Comparison of ENCODE assay signal across 9 cellular contexts in the genomic region with DNA sequence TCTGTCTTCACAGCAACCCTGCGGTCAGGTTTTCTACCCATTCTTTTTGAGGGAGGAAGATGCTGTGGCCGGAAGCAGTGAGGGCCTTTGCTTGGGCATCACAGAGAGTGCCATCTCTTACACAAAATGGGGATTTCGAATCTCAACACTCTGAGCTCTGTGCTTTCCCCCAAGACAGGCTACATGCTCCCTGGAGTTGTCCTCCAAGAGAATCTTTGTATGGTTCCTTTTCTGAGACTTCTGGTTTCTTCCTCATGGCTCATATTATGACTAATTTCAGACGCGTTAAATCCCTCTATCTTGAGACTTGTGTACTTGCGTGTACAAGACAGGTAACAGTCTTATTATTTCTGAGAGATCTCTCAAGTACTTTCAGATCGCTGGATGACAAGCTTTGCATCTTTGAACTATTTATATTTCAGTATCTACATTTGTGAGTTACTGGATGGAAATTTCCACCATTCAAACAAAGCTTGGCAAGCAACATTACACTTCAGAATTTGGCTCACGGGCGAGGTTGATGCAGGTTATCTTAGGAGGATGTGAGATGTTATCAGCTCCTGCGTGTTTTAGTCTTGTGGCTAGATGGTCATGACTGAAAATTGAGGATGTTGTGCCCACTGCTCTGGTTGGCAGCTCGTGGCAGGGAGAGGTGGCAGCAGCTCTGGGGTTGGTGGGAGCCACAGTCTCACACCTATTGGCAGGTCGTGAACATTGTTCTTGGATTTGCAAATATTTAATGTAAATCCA. TPM values are rescaled to one million over a fixed set of nuclear protein-coding genes. Genes with fewer than 3 reads are reported as not detected.
DNase-seq lines count a peak whose midpoint lies in the region; ATAC-seq lines count a peak whose summit lies in the region.
"Had no signal": no experiment of that assay in that cellular context is flagged by ENCODE, and none has a peak within 500 bp of the region (broad histone marks: within the 10 kb centered on the region; RNA-seq: fewer than 3 reads in every experiment).

No MANE protein-coding gene starts in this region.

- peaks cover 59% of the 10 kb centered on the region for H3K4me1 Mint-ChIP-seq in activated CD8-positive, alpha-beta memory T cell treated with anti-CD3 and anti-CD28 coated beads, Interleukin-2, amount 10 ng/mL, durations not matched to agents 7 days and 5 days

- H3K36me3 Mint-ChIP-seq in activated CD8-positive, alpha-beta memory T cell treated with anti-CD3 and anti-CD28 coated beads, Interleukin-2, amount 10 ng/mL, durations not matched to agents 7 days and 5 days = no peaks in the 10 kb centered on the region

- peak overlapping the region; percentile 47 for H3K4me3 Mint-ChIP-seq in activated CD8-positive, alpha-beta memory T cell treated with anti-CD3 and anti-CD28 coated beads, Interleukin-2, amount 10 ng/mL, durations not matched to agents 7 days and 5 days

- H3K9me3 Mint-ChIP-seq in activated CD8-positive, alpha-beta memory T cell treated with anti-CD3 and anti-CD28 coated beads, Interleukin-2, amount 10 ng/mL, durations not matched to agents 7 days and 5 days (ENCODE audit: low read depth) = no peaks in the 10 kb centered on the region

- DNase-seq in stimulated activated CD4-positive, alpha-beta T cell treated with anti-CD3 and anti-CD28 coated beads, Interleukin-1b, Interleukin-23, amount 100 ng/mL, for 48 hours = peak; percentile 51
- no peak for DNase-seq in stimulated activated CD4-positive, alpha-beta T cell treated with anti-CD3 and anti-CD28 coated beads, Interleukin-12 subunit alpha, Interleukin-12 subunit beta, amount 100 ng/mL, for 4 hours
- DNase-seq in activated CD8-positive, alpha-beta memory T cell treated with anti-CD3 and anti-CD28 coated beads, Interleukin-2, amount 10 ng/mL, durations not matched to agents 7 days and 5 days = peak; percentile 74
- DNase-seq in effector CD8-positive, alpha-beta T cell (lab: John Stamatoyannopoulos, UW) = peak; percentile 10
- DNase-seq in NCI-H1694 (lab: John Stamatoyannopoulos, UW) (no peak), HK-2 (ENCODE audit: unreplicated experiment) (no peak), Ammon's horn (ENCODE audit: low spot score) (no peak)
- DNase-seq: NCI-H1436 treated with DMSO at 0.1 percent for 48 hours had no signal

- no peaks in the 10 kb centered on the region for H3K27me3 Mint-ChIP-seq in activated CD8-positive, alpha-beta memory T cell treated with anti-CD3 and anti-CD28 coated beads, Interleukin-2, amount 10 ng/mL, durations not matched to agents 7 days and 5 days

- H3K27ac Mint-ChIP-seq in activated CD8-positive, alpha-beta memory T cell treated with anti-CD3 and anti-CD28 coated beads, Interleukin-2, amount 10 ng/mL, durations not matched to agents 7 days and 5 days = peak overlapping the region; percentile 86

- peak; percentile 22 for ATAC-seq in activated CD8-positive, alpha-beta memory T cell treated with anti-CD3 and anti-CD28 coated beads, Interleukin-2, amount 10 ng/mL, durations not matched to agents 7 days and 5 days
- no peak for ATAC-seq in GM21717 (IDR thresholded peaks at IDR 0.05; ENCODE audit: unreplicated experiment)

- CTCF ChIA-PET in activated CD8-positive, alpha-beta memory T cell treated with anti-CD3 and anti-CD28 coated beads, Interleukin-2, amount 10 ng/mL, durations not matched to agents 7 days and 5 days (lab: Charles Lee) = interaction anchor here (0.9 to 4.4 kb wide), 18 partner anchors 8 to 211 kb away, joined by 3 to 64 read pairs (median 6); a partner anchor contains a TSS

RNA-seq across cellular contexts. Expression of a gene that starts 19.4 kb away (rescaled TPM):
- total RNA-seq in activated CD8-positive, alpha-beta memory T cell treated with anti-CD3 and anti-CD28 coated beads, Interleukin-2, amount 10 ng/mL, durations not matched to agents 7 days and 5 days = 10 to 100 TPM in 1 of 2 experiments, 1 to 10 TPM in 1; 6.7 to 13.2 TPM

Comparison
In these comparisons a context has a peak if more than half of its experiments do, and no peak if none do; other contexts are left out.
1. DNase-seq: peak in stimulated activated CD4-positive, alpha-beta T cell treated with anti-CD3 and anti-CD28 coated beads, Interleukin-1b, Interleukin-23, amount 100 ng/mL, for 48 hours (single experiment), activated CD8-positive, alpha-beta memory T cell treated with anti-CD3 and anti-CD28 coated beads, Interleukin-2, amount 10 ng/mL, durations not matched to agents 7 days and 5 days (single experiment) and effector CD8-positive, alpha-beta T cell (single experiment); none in stimulated activated CD4-positive, alpha-beta T cell treated with anti-CD3 and anti-CD28 coated beads, Interleukin-12 subunit alpha, Interleukin-12 subunit beta, amount 100 ng/mL, for 4 hours (single experiment), NCI-H1694 (single experiment), HK-2 (single experiment) and Ammon's horn (single experiment).